Comparison of ENCODE assay signal across 8 cellular contexts in the genomic region with DNA sequence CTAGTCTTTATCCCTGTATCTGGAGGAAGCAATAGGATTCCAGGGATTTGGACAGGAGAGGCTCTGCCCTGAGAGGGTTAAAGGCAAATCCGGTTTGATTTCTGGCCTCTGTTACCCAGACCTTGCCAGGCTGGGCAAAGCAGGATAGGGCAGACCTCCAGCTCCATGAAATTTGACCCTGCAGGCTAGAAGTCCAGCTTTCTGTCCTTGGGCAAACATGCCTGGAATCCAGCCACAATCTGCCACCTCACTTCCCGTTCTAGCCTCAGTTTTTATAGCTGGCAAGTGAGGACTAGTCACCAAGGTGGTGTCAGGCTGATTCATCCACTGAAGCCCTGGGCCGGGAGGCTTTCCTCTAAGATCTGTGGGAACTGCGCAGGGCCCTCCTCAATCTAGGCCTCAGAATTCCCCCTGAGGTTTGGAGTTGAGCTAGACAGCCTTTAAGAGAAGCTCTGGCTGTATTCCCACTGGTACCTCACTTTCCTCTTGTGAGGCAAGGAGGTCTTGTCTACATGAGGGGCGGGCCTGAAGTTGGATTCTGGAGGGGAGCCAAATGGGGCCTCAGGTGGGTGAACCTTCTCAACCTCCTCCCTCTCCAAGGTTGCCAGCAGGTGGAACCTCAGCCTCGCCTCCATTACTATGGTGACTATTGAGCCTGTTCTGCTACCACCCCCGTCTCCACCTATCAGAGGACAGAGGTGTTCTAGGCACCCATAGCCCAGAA. TPM values are rescaled to one million over a fixed set of nuclear protein-coding genes. Genes with fewer than 3 reads are reported as not detected.
A peak's percentile ranks its signal among the peaks of the same experiment; 100 is the strongest.
DNase-seq lines count a peak whose midpoint lies in the region; ATAC-seq and TF ChIP-seq lines count a peak whose summit lies in the region.

No MANE protein-coding gene starts in this region.

- H3K9me3 Mint-ChIP-seq in type B pancreatic cell = no peaks in the 10 kb centered on the region

- POLR2A ChIA-PET in GM10248 (lab: Yijun Ruan, JAX) = interaction anchor here (0.6 kb wide), 1 partner anchor 410 kb away, joined by 6 read pairs; no protein-coding TSS in a partner anchor

- no peaks in the 10 kb centered on the region for H3K27me3 Mint-ChIP-seq in type B pancreatic cell

- peaks cover 8% of the 10 kb centered on the region for H3K36me3 Mint-ChIP-seq in type B pancreatic cell

- CTCF ChIA-PET in GM10248 (lab: Yijun Ruan, JAX) = interaction anchor here (0.8 to 16.5 kb wide), 8 partner anchors 11 to 264 kb away, joined by 3 to 256 read pairs (median 4); no protein-coding TSS in a partner anchor

- peaks cover 23% of the 10 kb centered on the region for H3K4me1 Mint-ChIP-seq in type B pancreatic cell (ENCODE audit: unreplicated experiment)

- no peak for ATAC-seq in activated CD4-positive, CD25-positive, alpha-beta regulatory T cell treated with anti-CD3 and anti-CD28 coated beads, Interleukin-2, amount 50 U/mL, for 24 hours

- H3K27ac ChIP-seq in layer of hippocampus (ENCODE audit: low read depth, low read length) = peak overlapping the region; percentile 19

- H3K4me3 Mint-ChIP-seq in type B pancreatic cell = no peak overlapping the region

- TF ChIP-seq CTCF in type B pancreatic cell (conservative IDR thresholded peaks at IDR 0.05) (no peak), GM10248 (IDR thresholded peaks at IDR 0.05; ENCODE audit: control extremely low read depth, extremely low read depth, low read depth, missing control alignments) (no peak)

- H3K27me3 ChIP-seq in layer of hippocampus (ENCODE audit: control insufficient read depth, insufficient read depth, low read length) = no peaks in the 10 kb centered on the region

- DNase-seq in C1 segment of cervical spinal cord (lab: John Stamatoyannopoulos, UW) (peak in 9 of 14 donors; percentile 18 to 76 (median 44)), NCI-H128 (lab: John Stamatoyannopoulos, UW; ENCODE audit: unreplicated experiment) (peak; percentile 68), brain pericyte (ENCODE audit: low read depth, low spot score) (peak; percentile 60), type B pancreatic cell (ENCODE audit: extremely low spot score, unreplicated experiment) (no peak), GM10248 (ENCODE audit: extremely low spot score) (no peak)
- no peak for DNase-seq in stimulated activated naive CD4-positive, alpha-beta T cell treated with Interleukin-2 at 50 U/mL for 16 hours (lab: John Stamatoyannopoulos, UW)

- H3K27ac Mint-ChIP-seq in type B pancreatic cell = peak overlapping the region; percentile 76

RNA-seq across cellular contexts. Expression of a gene that starts 7.0 kb away (rescaled TPM):
- not detected in 2 replicates for total RNA-seq in type B pancreatic cell (ENCODE audit: low replicate concordance)

RNA-seq across cellular contexts. Expression of a gene that starts 8.4 kb away (rescaled TPM):
- 22.2 and 27.6 TPM in 2 replicates for total RNA-seq in type B pancreatic cell (ENCODE audit: low replicate concordance)

RNA-seq across cellular contexts. Expression of a gene that starts 15.0 kb away (rescaled TPM):
- total RNA-seq in type B pancreatic cell (ENCODE audit: low replicate concordance) = 50.7 and 74.0 TPM in 2 replicates

RNA-seq across cellular contexts. Expression of a gene that starts 19.9 kb away (rescaled TPM):
- 0.48 and 2.8 TPM in 2 replicates for total RNA-seq in type B pancreatic cell (ENCODE audit: low replicate concordance)

RNA-seq across cellular contexts. Expression of a gene that starts 50.9 kb away (rescaled TPM):
- 14.0 and 47.5 TPM in 2 replicates for total RNA-seq in type B pancreatic cell (ENCODE audit: low replicate concordance)

Comparison
In these comparisons a context has a peak if more than half of its experiments do, and no peak if none do; other contexts are left out.
1. DNase-seq: peak in C1 segment of cervical spinal cord (9 of 14), NCI-H128 (single experiment) and brain pericyte (single experiment); none in type B pancreatic cell (single experiment), stimulated activated naive CD4-positive, alpha-beta T cell treated with Interleukin-2 at 50 U/mL for 16 hours (single experiment) and GM10248 (single experiment).